8 cellular contexts compared by ENCODE assay signal in the genomic region with DNA sequence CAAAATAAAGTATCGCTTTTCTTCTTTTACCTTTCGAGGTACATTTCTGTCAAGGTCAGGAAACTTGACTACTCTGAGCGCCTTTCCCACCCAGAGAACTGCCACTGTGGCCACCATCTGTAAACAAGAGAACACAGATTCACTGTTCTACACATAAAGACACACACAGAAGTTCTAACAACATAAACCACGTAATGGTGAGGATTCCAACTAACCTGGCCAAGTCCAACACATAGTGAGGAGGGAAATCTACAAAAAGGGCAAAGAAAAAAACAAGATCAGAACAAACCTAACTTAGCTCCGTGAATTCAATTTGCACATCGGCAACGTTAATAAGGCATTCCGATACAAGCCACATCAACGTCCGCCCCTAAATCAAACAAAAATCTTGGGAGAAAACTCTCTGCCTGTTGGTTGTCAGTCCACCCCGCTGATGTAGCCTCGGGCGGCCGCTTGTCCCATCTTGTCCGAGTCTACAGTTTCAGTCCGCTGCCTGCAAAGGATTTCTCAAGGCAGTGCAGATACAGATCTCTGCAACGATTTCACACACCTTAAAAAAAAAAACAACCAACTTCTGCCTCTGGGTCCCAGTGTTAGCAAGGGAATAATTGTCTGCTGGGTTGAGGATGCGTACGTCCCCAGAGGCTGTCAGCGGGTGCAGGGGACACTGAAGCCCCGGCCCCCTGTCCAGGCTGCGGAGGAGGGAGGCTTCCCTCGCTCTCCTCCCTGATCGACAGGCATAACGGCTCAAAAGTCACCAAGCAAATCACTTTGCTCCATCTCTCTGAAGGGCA. TPM values are rescaled to one million over a fixed set of nuclear protein-coding genes. Genes with fewer than 3 reads are reported as not detected.
DNase-seq lines count a peak whose midpoint lies in the region; FAIRE-seq and TF ChIP-seq lines count a peak whose summit lies in the region.

No MANE protein-coding gene starts in this region.

- H3K36me3 ChIP-seq in esophagus muscularis mucosa (peaks cover 5 to 20% (median 15%) of the 10 kb centered on the region in 4 donors), muscle layer of duodenum (ENCODE audit: control insufficient read depth in 1 of 2, insufficient read depth in 2 of 2, low read length in 2 of 2) (peaks cover 5 to 15% of the 10 kb centered on the region in 2 donors), tibial nerve (peaks cover 0 to 16% (median 0%) of the 10 kb centered on the region in 3 donors)

- TF ChIP-seq POLR2A in H54 (IDR thresholded peaks at IDR 0.05; ENCODE audit: low read depth, low read length) (no peak), esophagus muscularis mucosa (IDR thresholded peaks at IDR 0.05; ENCODE audit: low read depth) (no peak), tibial nerve (IDR thresholded peaks at IDR 0.05) (no peak)

- TF ChIP-seq CTCF in esophagus muscularis mucosa (IDR thresholded peaks at IDR 0.05), result no peak
- no peak for TF ChIP-seq CTCF in tibial nerve (IDR thresholded peaks at IDR 0.05)

- H3K9me3 ChIP-seq in esophagus muscularis mucosa, result no peaks in the 10 kb centered on the region
- no peaks in the 10 kb centered on the region for H3K9me3 ChIP-seq in muscle layer of duodenum (ENCODE audit: control insufficient read depth in 1 of 2, low read length in 2 of 2)
- no peaks in the 10 kb centered on the region for H3K9me3 ChIP-seq in tibial nerve

- TF ChIP-seq EP300 in esophagus muscularis mucosa (IDR thresholded peaks at IDR 0.05) (no peak), tibial nerve (IDR thresholded peaks at IDR 0.05) (no peak)

- H3K4me3 ChIP-seq in esophagus muscularis mucosa, result peak overlapping the region; percentile 73 to 88 (median 86)
- peak overlapping the region; percentile 86 to 87 for H3K4me3 ChIP-seq in muscle layer of duodenum (ENCODE audit: low read depth in 1 of 2, low read length in 2 of 2)
- peak overlapping the region; percentile 63 to 97 (median 76) for H3K4me3 ChIP-seq in tibial nerve

- 2% methylated on average over 20 of the region's 25 CpGs for WGBS in esophagus muscularis mucosa
- 2 to 4% methylated on average over 25 of the region's 25 CpGs for WGBS in tibial nerve, 2 donors

- peaks cover 20 to 30% (median 24%) of the 10 kb centered on the region in 4 donors for H3K4me1 ChIP-seq in esophagus muscularis mucosa
- H3K4me1 ChIP-seq in muscle layer of duodenum (ENCODE audit: control insufficient read depth in 1 of 2, insufficient read depth in 2 of 2, low read length in 2 of 2), result peaks cover 10 to 15% of the 10 kb centered on the region in 2 donors
- H3K4me1 ChIP-seq in tibial nerve, result peaks cover 0 to 23% (median 9%) of the 10 kb centered on the region in 4 donors

- peak; percentile 5 for DNase-seq in NCI-H2029 (lab: John Stamatoyannopoulos, UW)
- DNase-seq in NCI-H2029 treated with DMSO at 0.1 percent for 48 hours (lab: John Stamatoyannopoulos, UW), result no peak
- peak; percentile 15 for DNase-seq in H54 (ENCODE audit: insufficient read length, low spot score)
- peak; percentile 41 to 42 for DNase-seq in Kasumi-1 (lab: John Stamatoyannopoulos, UW)
- DNase-seq in activated CD4-positive, alpha-beta T cell treated with anti-CD3 and anti-CD28 coated beads, Interleukin-2, amount 50 U/mL, for 4 hours, result peak; percentile 12 to 19
- DNase-seq in esophagus muscularis mucosa (ENCODE audit: extremely low spot score), result no peak
- peak; percentile 23 to 33 for DNase-seq in tibial nerve (ENCODE audit: low spot score in 2 of 2)

- H3K27ac ChIP-seq in esophagus muscularis mucosa (replicated peaks in 1 of 4) (peak overlapping the region; percentile 93 to 98 (median 97)), muscle layer of duodenum (ENCODE audit: low read length) (peak overlapping the region; percentile 86), tibial nerve (peak overlapping the region; percentile 89 to 98 (median 92))

- H3K27me3 ChIP-seq in esophagus muscularis mucosa (no peaks in the 10 kb centered on the region), muscle layer of duodenum (ENCODE audit: low read depth, low read length) (no peaks in the 10 kb centered on the region), tibial nerve (no peaks in the 10 kb centered on the region)

- intact Hi-C loops in esophagus muscularis mucosa (cut with DNase I), result loop anchor here (5.0 kb wide), 3 partner anchors 36 to 121 kb away; no protein-coding TSS in a partner anchor

- FAIRE-seq in H54 (lab: Jason Lieb, UNC), result peak; percentile 82

RNA-seq across cellular contexts. Expression of a gene that starts 1.0 kb away (rescaled TPM):
- 1 to 10 TPM; 7.5 to 9.4 (median 8.2) TPM for total RNA-seq in esophagus muscularis mucosa
- total RNA-seq in tibial nerve, result 10 to 100 TPM in 1 of 4 donors, 1 to 10 TPM in 3; 8.7 to 10.5 (median 9.1) TPM

Comparison
In these comparisons a context has a peak if more than half of its experiments do, and no peak if none do; other contexts are left out.
1. DNase-seq: peak in NCI-H2029 (single experiment), H54 (single experiment), Kasumi-1 (2 of 2), activated CD4-positive, alpha-beta T cell treated with anti-CD3 and anti-CD28 coated beads, Interleukin-2, amount 50 U/mL, for 4 hours (2 of 2) and tibial nerve (2 of 2); none in NCI-H2029 treated with DMSO at 0.1 percent for 48 hours (single experiment) and esophagus muscularis mucosa (single experiment).
2. Peak in every context shown above with its lines, with median percentiles within 50 percentile points of each other: H3K27ac ChIP-seq and H3K4me3 ChIP-seq.